Comparison of ENCODE assay signal across 35 cellular contexts in the genomic region with DNA sequence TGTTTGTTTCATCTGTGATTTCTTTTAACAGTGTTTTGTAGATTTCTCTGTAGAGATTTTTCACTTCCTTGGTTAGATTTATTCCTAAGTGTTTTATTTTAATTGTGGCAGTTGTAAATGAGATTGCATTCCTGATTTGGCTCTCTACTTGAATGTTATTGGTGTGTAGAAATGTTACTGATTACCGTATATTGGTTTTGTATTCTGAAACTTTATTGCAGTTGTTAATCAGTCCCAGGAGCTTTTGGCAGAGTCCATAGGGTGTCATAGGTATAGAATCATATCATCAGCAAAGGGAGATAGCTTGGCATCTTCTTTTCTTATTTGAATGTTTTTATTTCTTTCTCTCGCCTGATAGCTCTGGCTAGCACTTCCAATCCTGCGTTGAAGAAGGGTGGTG.
A peak's percentile ranks its signal among the peaks of the same experiment; 100 is the strongest.
DNase-seq lines count a peak whose midpoint lies in the region; ATAC-seq, FAIRE-seq and TF ChIP-seq lines count a peak whose summit lies in the region.
"Had no signal": no experiment of that assay in that cellular context is flagged by ENCODE, and none has a peak within 500 bp of the region (broad histone marks: within the 10 kb centered on the region; RNA-seq: fewer than 3 reads in every experiment).

No MANE protein-coding gene starts in this region.

- no peak for FAIRE-seq in pancreas (lab: Jason Lieb, UNC)
- FAIRE-seq: A204.1, A549, D721Med had no signal

- no peaks in the 10 kb centered on the region for H3K79me2 ChIP-seq in Karpas-422 (ENCODE audit: low read length)

- H3K9me2 ChIP-seq in Karpas-422 (replicated peaks; ENCODE audit: insufficient read depth, low read length) = no peaks in the 10 kb centered on the region

- H2AFZ ChIP-seq in Karpas-422 (ENCODE audit: low read length) = peak overlapping the region; percentile 61

- intact Hi-C loops in left colon (cut with DNase I, micrococcal nuclease) = no loop called here
- intact Hi-C loops in mucosa of descending colon (cut with DNase I, micrococcal nuclease) = no loop called here
- intact Hi-C loops in transverse colon (cut with DNase I; ENCODE audit: low total_unique reads) = no loop called here
- intact Hi-C loops in pancreas (cut with DNase I) = no loop called here

- in situ Hi-C loops in transverse colon (cut with MboI; ENCODE audit: low pct_ligation_motif_present in 1 of 4, low pct_unique_long_range_greater_than_20kb in 1 of 4, low sequenced_read_pairs in 3 of 4) = no loop called here

- H3K4me1 ChIP-seq in Karpas-422 (ENCODE audit: low read length) = no peaks in the 10 kb centered on the region
- no peaks in the 10 kb centered on the region for H3K4me1 ChIP-seq in mucosa of descending colon (ENCODE audit: low read depth)
- H3K4me1 ChIP-seq in transverse colon = peaks cover 0 to 16% (median 5%) of the 10 kb centered on the region in 4 donors
- no peaks in the 10 kb centered on the region for H3K4me1 ChIP-seq in pancreas
- H3K4me1 ChIP-seq: A549; BE2C; BLaER1; BLaER1 treated with 17β-estradiol and CSF1 and Interleukin-3, amounts not matched to agents 10 nM and 100 nM; Caco-2 had no signal

- no peak overlapping the region for H3K4me3 ChIP-seq in Karpas-422 (ENCODE audit: low read length)
- H3K4me3 ChIP-seq in mucosa of descending colon = no peak overlapping the region
- no peak overlapping the region for H3K4me3 ChIP-seq in transverse colon
- no peak overlapping the region for H3K4me3 ChIP-seq in pancreas
- H3K4me3 ChIP-seq: A549; BLaER1; BLaER1 treated with 17β-estradiol and CSF1 and Interleukin-3, amounts not matched to agents 10 nM and 100 nM had no signal

- H3K27me3 ChIP-seq in Karpas-422 (ENCODE audit: low read length) (no peaks in the 10 kb centered on the region), transverse colon (no peaks in the 10 kb centered on the region), pancreas (no peaks in the 10 kb centered on the region)
- H3K27me3 ChIP-seq: BE2C; BLaER1; BLaER1 treated with 17β-estradiol and CSF1 and Interleukin-3, amounts not matched to agents 10 nM and 100 nM had no signal

- no peak overlapping the region for H3K4me2 ChIP-seq in Karpas-422 (ENCODE audit: low read depth, low read length, poor library complexity, severe bottlenecking)
- H3K4me2 ChIP-seq: A549; BLaER1; BLaER1 treated with 17β-estradiol and CSF1 and Interleukin-3, amounts not matched to agents 10 nM and 100 nM had no signal

- no peak overlapping the region for H3K9ac ChIP-seq in Karpas-422 (ENCODE audit: low read length)
- H3K9ac ChIP-seq: BLaER1; BLaER1 treated with 17β-estradiol and CSF1 and Interleukin-3, amounts not matched to agents 10 nM and 100 nM had no signal

- no peak for DNase-seq in Karpas-422
- no peak for DNase-seq in left colon
- peak in 1 of 3 donors; percentile 41 for DNase-seq in mucosa of descending colon
- no peak for DNase-seq in transverse colon
- DNase-seq in pancreas = no peak
- DNase-seq in NCI-H1436 treated with DMSO at 0.1 percent for 48 hours (lab: John Stamatoyannopoulos, UW) = no peak
- DNase-seq: 8988T; ACHN; AML-193; BE2C; C1 segment of cervical spinal cord; Caco-2; Calu3; CD4-positive, alpha-beta memory T cell; CD4-positive, alpha-beta T cell; CD4-positive, CD25-positive, alpha-beta regulatory T cell; CD8-positive, alpha-beta memory T cell; CD8-positive, alpha-beta T cell; COR-L47; DMS 273 treated with DMSO at 0.1 percent for 48 hours; DMS153; DMS53; DMS79; DMS79 treated with DMSO at 0.1 percent for 48 hours; DND-41; EL had no signal

- no peak for TF ChIP-seq EP300 in transverse colon (IDR thresholded peaks at IDR 0.05; ENCODE audit: low read depth)

- ATAC-seq in left colon = peak; percentile 85
- ATAC-seq in mucosa of descending colon = peak; percentile 80
- no peak for ATAC-seq in GM18858 (IDR thresholded peaks at IDR 0.05; ENCODE audit: unreplicated experiment)
- ATAC-seq in pancreas = no peak
- no peak for ATAC-seq in HG03565 (IDR thresholded peaks at IDR 0.05; ENCODE audit: unreplicated experiment)
- ATAC-seq: A549; CD8-positive, alpha-beta T cell had no signal

- no peaks in the 10 kb centered on the region for H4K20me1 ChIP-seq in Karpas-422 (ENCODE audit: insufficient read depth, low read depth, low read length)
- H4K20me1 ChIP-seq: BLaER1; BLaER1 treated with 17β-estradiol and CSF1 and Interleukin-3, amounts not matched to agents 10 nM and 100 nM had no signal

- H3K9me3 ChIP-seq in Karpas-422 (ENCODE audit: low read length) (peaks cover 3% of the 10 kb centered on the region; the same call in 1 of the 2 replicates), mucosa of descending colon (no peaks in the 10 kb centered on the region), transverse colon (no peaks in the 10 kb centered on the region), pancreas (no peaks in the 10 kb centered on the region)
- H3K9me3 ChIP-seq: A549; BE2C; BLaER1; BLaER1 treated with 17β-estradiol and CSF1 and Interleukin-3, amounts not matched to agents 10 nM and 100 nM; Caco-2 had no signal

- H3K36me3 ChIP-seq in Karpas-422 (ENCODE audit: insufficient read depth, low read length) (no peaks in the 10 kb centered on the region), mucosa of descending colon (ENCODE audit: low read depth) (no peaks in the 10 kb centered on the region), transverse colon (no peaks in the 10 kb centered on the region), pancreas (no peaks in the 10 kb centered on the region)
- H3K36me3 ChIP-seq: BE2C; BLaER1; BLaER1 treated with 17β-estradiol and CSF1 and Interleukin-3, amounts not matched to agents 10 nM and 100 nM had no signal

- TF ChIP-seq CTCF in mucosa of descending colon (IDR thresholded peaks at IDR 0.05) = no peak
- TF ChIP-seq CTCF in transverse colon (IDR thresholded peaks at IDR 0.05) = no peak
- TF ChIP-seq CTCF in pancreas (IDR thresholded peaks at IDR 0.05) = no peak

- H3K27ac ChIP-seq in Karpas-422 (ENCODE audit: low read length) = no peak overlapping the region
- H3K27ac ChIP-seq in transverse colon = peak overlapping the region in 3 of 4 donors; percentile 35 to 55 (median 53)
- no peak overlapping the region for H3K27ac ChIP-seq in pancreas
- H3K27ac ChIP-seq: 22Rv1; A549; BLaER1; BLaER1 treated with 17β-estradiol and CSF1 and Interleukin-3, amounts not matched to agents 10 nM and 100 nM; C4-2B had no signal

- TF ChIP-seq POLR2A in transverse colon (IDR thresholded peaks at IDR 0.05) = no peak

- 41 to 59% methylated on average over 3 of the region's 3 CpGs for WGBS in transverse colon (ENCODE audit: low coverage in 1 of 2), 2 donors
- 89 to 90% methylated on average over 3 of the region's 3 CpGs for WGBS in pancreas, 2 donors

Comparison
In these comparisons a context has a peak if more than half of its experiments do, and no peak if none do; other contexts are left out.
1. H3K27ac ChIP-seq: peak in transverse colon (3 of 4); none in Karpas-422 (single experiment) and pancreas (0 of 4).
2. ATAC-seq: peak in left colon (single experiment) and mucosa of descending colon (single experiment); none in GM18858 (single experiment), pancreas (0 of 4) and HG03565 (single experiment).